Comparison of ENCODE assay signal across 8 cellular contexts in genomic region chr14:73231874-73232851, GRCh38. TPM values are rescaled to one million over a fixed set of nuclear protein-coding genes. Genes with fewer than 3 reads are reported as not detected.
DNase-seq lines count a peak whose midpoint lies in the region; ATAC-seq and TF ChIP-seq lines count a peak whose summit lies in the region.

No MANE protein-coding gene starts in this region.

- H3K4me3 Mint-ChIP-seq in activated T-cell treated with anti-CD3 and anti-CD28 coated beads, Interleukin-2, amount 50 U/mL, for 72 hours, result no peak overlapping the region
- H3K4me3 Mint-ChIP-seq in activated T-cell treated with anti-CD3 and anti-CD28 coated beads, Interleukin-2, amount 50 U/mL, for 24 hours, result no peak overlapping the region
- no peak overlapping the region for H3K4me3 Mint-ChIP-seq in type B pancreatic cell
- no peak overlapping the region for H3K4me3 Mint-ChIP-seq in activated T-cell treated with anti-CD3 and anti-CD28 coated beads, Interleukin-2, amount 50 U/mL, for 4 hours

- peak; percentile 18 to 27 for ATAC-seq in activated T-cell treated with anti-CD3 and anti-CD28 coated beads, Interleukin-2, amount 50 U/mL, for 72 hours (replicated peaks in 1 of 2)
- no peak for ATAC-seq in activated T-cell treated with anti-CD3 and anti-CD28 coated beads, Interleukin-2, amount 50 U/mL, for 4 hours

- H3K9me3 Mint-ChIP-seq in activated T-cell treated with anti-CD3 and anti-CD28 coated beads, Interleukin-2, amount 50 U/mL, for 72 hours, result no peaks in the 10 kb centered on the region
- no peaks in the 10 kb centered on the region for H3K9me3 Mint-ChIP-seq in activated T-cell treated with anti-CD3 and anti-CD28 coated beads, Interleukin-2, amount 50 U/mL, for 24 hours
- H3K9me3 Mint-ChIP-seq in type B pancreatic cell, result no peaks in the 10 kb centered on the region
- H3K9me3 Mint-ChIP-seq in activated T-cell treated with anti-CD3 and anti-CD28 coated beads, Interleukin-2, amount 50 U/mL, for 4 hours, result no peaks in the 10 kb centered on the region

- H3K27me3 Mint-ChIP-seq in activated T-cell treated with anti-CD3 and anti-CD28 coated beads, Interleukin-2, amount 50 U/mL, for 72 hours (ENCODE audit: low read depth), result peaks cover 47% of the 10 kb centered on the region
- peaks cover 49% of the 10 kb centered on the region for H3K27me3 Mint-ChIP-seq in activated T-cell treated with anti-CD3 and anti-CD28 coated beads, Interleukin-2, amount 50 U/mL, for 24 hours
- peaks cover 53% of the 10 kb centered on the region for H3K27me3 Mint-ChIP-seq in type B pancreatic cell
- H3K27me3 Mint-ChIP-seq in activated T-cell treated with anti-CD3 and anti-CD28 coated beads, Interleukin-2, amount 50 U/mL, for 4 hours (ENCODE audit: low read depth), result peaks cover 42% of the 10 kb centered on the region

- TF ChIP-seq CTCF in fibroblast of villous mesenchyme (IDR thresholded peaks at IDR 0.05; ENCODE audit: insufficient read depth, low read depth, low read length) (peak; percentile 30), type B pancreatic cell (conservative IDR thresholded peaks at IDR 0.05) (peak; percentile 60)

- H3K4me3 ChIP-seq in fibroblast of villous mesenchyme (ENCODE audit: low read depth, low read length), result no peak overlapping the region

- DNase-seq in activated T-cell treated with anti-CD3 and anti-CD28 coated beads, Interleukin-2, amount 50 U/mL, for 72 hours, result no peak
- DNase-seq in activated T-cell treated with anti-CD3 and anti-CD28 coated beads, Interleukin-2, amount 50 U/mL, for 24 hours, result no peak
- peak; percentile 24 for DNase-seq in RPMI7951 (ENCODE audit: low read depth)
- DNase-seq in fibroblast of villous mesenchyme (ENCODE audit: low read depth), result no peak
- DNase-seq in type B pancreatic cell (ENCODE audit: extremely low spot score, unreplicated experiment), result no peak
- DNase-seq in NCI-H2171 treated with DMSO at 0.1 percent for 48 hours (lab: John Stamatoyannopoulos, UW), result no peak
- no peak for DNase-seq in mesenteric fat pad (ENCODE audit: low spot score)
- DNase-seq in activated T-cell treated with anti-CD3 and anti-CD28 coated beads, Interleukin-2, amount 50 U/mL, for 4 hours, result no peak

- peaks cover 12% of the 10 kb centered on the region for H3K4me1 Mint-ChIP-seq in activated T-cell treated with anti-CD3 and anti-CD28 coated beads, Interleukin-2, amount 50 U/mL, for 72 hours (ENCODE audit: low read depth)
- peaks cover 4% of the 10 kb centered on the region for H3K4me1 Mint-ChIP-seq in activated T-cell treated with anti-CD3 and anti-CD28 coated beads, Interleukin-2, amount 50 U/mL, for 24 hours (ENCODE audit: low read depth)
- H3K4me1 Mint-ChIP-seq in type B pancreatic cell (ENCODE audit: unreplicated experiment), result peaks cover 16% of the 10 kb centered on the region
- peaks cover 6% of the 10 kb centered on the region for H3K4me1 Mint-ChIP-seq in activated T-cell treated with anti-CD3 and anti-CD28 coated beads, Interleukin-2, amount 50 U/mL, for 4 hours (ENCODE audit: low read depth)

- H3K36me3 Mint-ChIP-seq in activated T-cell treated with anti-CD3 and anti-CD28 coated beads, Interleukin-2, amount 50 U/mL, for 72 hours (ENCODE audit: insufficient read depth in 2 of 2), result peaks cover 0 to 4% of the 10 kb centered on the region in 2 donors
- H3K36me3 Mint-ChIP-seq in activated T-cell treated with anti-CD3 and anti-CD28 coated beads, Interleukin-2, amount 50 U/mL, for 24 hours (ENCODE audit: low read depth), result peaks cover 2% of the 10 kb centered on the region
- H3K36me3 Mint-ChIP-seq in type B pancreatic cell, result no peaks in the 10 kb centered on the region
- peaks cover 5% of the 10 kb centered on the region for H3K36me3 Mint-ChIP-seq in activated T-cell treated with anti-CD3 and anti-CD28 coated beads, Interleukin-2, amount 50 U/mL, for 4 hours (ENCODE audit: insufficient read depth)

- no peak overlapping the region for H3K27ac Mint-ChIP-seq in activated T-cell treated with anti-CD3 and anti-CD28 coated beads, Interleukin-2, amount 50 U/mL, for 72 hours
- H3K27ac Mint-ChIP-seq in activated T-cell treated with anti-CD3 and anti-CD28 coated beads, Interleukin-2, amount 50 U/mL, for 24 hours, result no peak overlapping the region
- no peak overlapping the region for H3K27ac Mint-ChIP-seq in type B pancreatic cell

RNA-seq across cellular contexts. Expression of gene PAPLN, which starts 5.1 kb away (rescaled TPM):
- 1 to 10 TPM in 1 of 2 donors, under 1 TPM in 1; 0.58 to 1.3 TPM for total RNA-seq in activated T-cell treated with anti-CD3 and anti-CD28 coated beads, Interleukin-2, amount 50 U/mL, for 72 hours
- total RNA-seq in RPMI7951 (2014; rRNA removed; shearing (Covaris generic)), result 1.6 and 2.8 TPM in 2 replicates
- total RNA-seq in fibroblast of villous mesenchyme (1.6 and 4.3 TPM in 2 replicates), type B pancreatic cell (ENCODE audit: low replicate concordance) (0.99 and 2.0 TPM in 2 replicates), mesenteric fat pad (6.4 TPM)
- total RNA-seq in activated T-cell treated with anti-CD3 and anti-CD28 coated beads, Interleukin-2, amount 50 U/mL, for 4 hours, result under 1 TPM; 0.08 to 0.19 (median 0.18) TPM

Comparison
In these comparisons a context has a peak if more than half of its experiments do, and no peak if none do; other contexts are left out.
1. ATAC-seq: peak in activated T-cell treated with anti-CD3 and anti-CD28 coated beads, Interleukin-2, amount 50 U/mL, for 72 hours (2 of 2); none in activated T-cell treated with anti-CD3 and anti-CD28 coated beads, Interleukin-2, amount 50 U/mL, for 4 hours (0 of 2).